2 cellular contexts compared by ENCODE assay signal in the genomic region with DNA sequence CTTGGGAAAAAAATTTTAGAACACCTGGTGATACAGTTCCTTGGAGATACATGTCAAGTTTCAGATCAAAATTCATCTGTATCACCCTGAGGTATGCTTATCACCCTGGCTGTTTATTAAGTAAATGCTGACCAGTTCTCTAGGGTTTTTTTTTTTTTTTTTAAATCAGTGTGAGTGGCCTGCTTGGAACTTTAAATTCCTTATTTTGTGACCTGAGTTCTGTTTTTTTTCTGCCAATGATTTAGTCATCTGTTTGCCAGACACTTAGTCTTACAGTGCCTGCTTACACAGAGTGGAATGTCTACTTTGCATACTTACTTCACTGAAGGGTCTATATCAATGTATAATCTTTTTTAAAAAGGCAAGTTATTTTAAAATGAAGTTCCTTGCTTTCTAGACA.
TF ChIP-seq lines count a peak whose summit lies in the region.

No MANE protein-coding gene starts in this region.

TF ChIP-seq in neural cell, 6 proteins besides CTCF, POLR2A, EP300 and RAD21 (continued from another document):
- TF ChIP-seq EZH2 (IDR thresholded peaks at IDR 0.05; ENCODE audit: borderline replicate concordance, insufficient read depth, low read length, poor library complexity, severe bottlenecking) (no peak), REST (IDR thresholded peaks at IDR 0.05; ENCODE audit: borderline replicate concordance) (no peak), POLR2AphosphoS5 (IDR thresholded peaks at IDR 0.05) (no peak), MXI1 (conservative IDR thresholded peaks at IDR 0.05; ENCODE audit: poor library complexity, severe bottlenecking) (no peak), TAF1 (IDR thresholded peaks at IDR 0.05; ENCODE audit: low read depth) (no peak)

TF ChIP-seq in GM12891, 5 proteins besides CTCF, POLR2A, EP300 and RAD21:
- TF ChIP-seq TAF1 (IDR thresholded peaks at IDR 0.05; ENCODE audit: low read depth, low read length) (no peak), POLR2AphosphoS5 (IDR thresholded peaks at IDR 0.05; ENCODE audit: low read depth, low read length) (no peak), PAX5 (IDR thresholded peaks at IDR 0.05; ENCODE audit: insufficient read depth, low read length, severe bottlenecking) (no peak), SPI1 (IDR thresholded peaks at IDR 0.05; ENCODE audit: low read depth, low read length) (no peak), POU2F2 (IDR thresholded peaks at IDR 0.05; ENCODE audit: low read depth, low read length) (no peak)
